Comparison of ENCODE assay signal across 15 cellular contexts in genomic region chr7:18831943-18832342, GRCh38.
"Had no signal": no experiment of that assay in that cellular context is flagged by ENCODE, and none has a peak within 500 bp of the region (broad histone marks: within the 10 kb centered on the region; RNA-seq: fewer than 3 reads in every experiment).

No MANE protein-coding gene starts in this region.

- H3K27ac Mint-ChIP-seq: immature natural killer cell; naive thymus-derived CD4-positive, alpha-beta T cell had no signal

- H3K27me3 ChIP-seq: colonic mucosa, neutrophil, right atrium auricular region, sigmoid colon, stomach had no signal

- H3K4me3 ChIP-seq: colonic mucosa, left ventricle myocardium inferior, lower lobe of right lung, right atrium auricular region, sigmoid colon, skin epidermis, stomach had no signal

- H3K36me3 Mint-ChIP-seq: naive thymus-derived CD4-positive, alpha-beta T cell had no signal

- H3K27me3 Mint-ChIP-seq: naive thymus-derived CD4-positive, alpha-beta T cell had no signal

- H3K4me1 Mint-ChIP-seq: immature natural killer cell had no signal

- H3K27ac ChIP-seq: colonic mucosa, left ventricle myocardium inferior, lower lobe of right lung, neutrophil, right atrium auricular region, sigmoid colon, skin epidermis, stomach had no signal

- ATAC-seq: lower lobe of right lung; naive thymus-derived CD4-positive, alpha-beta T cell had no signal

- H3K4me1 ChIP-seq: left ventricle myocardium inferior, lower lobe of right lung, right atrium auricular region had no signal

- H3K9me3 ChIP-seq: colonic mucosa, left ventricle myocardium inferior, lower lobe of right lung, neutrophil, right atrium auricular region, sigmoid colon, stomach had no signal

- H3K4me3 Mint-ChIP-seq: immature natural killer cell; naive thymus-derived CD4-positive, alpha-beta T cell had no signal

- H3K36me3 ChIP-seq: colonic mucosa, left ventricle myocardium inferior, lower lobe of right lung, neutrophil, right atrium auricular region, sigmoid colon, stomach had no signal

- DNase-seq: colonic mucosa; immature natural killer cell; left ventricle myocardium inferior; lower lobe of right lung; mesendoderm; naive thymus-derived CD4-positive, alpha-beta T cell; posterior cingulate gyrus; sigmoid colon; stimulated activated CD4-positive, alpha-beta T cell treated with anti-CD3 and anti-CD28 coated beads, Interleukin-2, amount 100 ng/mL, for 24 hours; stimulated activated naive CD4-positive, alpha-beta T cell; stomach; trophoblast cell had no signal
